In genomic region chr12:58532855-58533608, GRCh38 we compare ENCODE assay signal across 21 cellular contexts.
"Had no signal": no experiment of that assay in that cellular context is flagged by ENCODE, and none has a peak within 500 bp of the region (broad histone marks: within the 10 kb centered on the region; RNA-seq: fewer than 3 reads in every experiment).

No MANE protein-coding gene starts in this region.

- H3K4me1 ChIP-seq: colonic mucosa, heart right ventricle, right lobe of liver had no signal

- ATAC-seq: esophagus mucosa; gastrocnemius medialis; heart right ventricle; left ventricle myocardium superior; naive thymus-derived CD8-positive, alpha-beta T cell; psoas muscle; right lobe of liver; stimulated activated effector memory CD8-positive, alpha-beta T cell treated with anti-CD3 and anti-CD28 coated beads, Interleukin-12 subunit alpha, Interleukin-12 subunit beta, amount 100 ng/mL, for 72 hours; stimulated activated naive CD8-positive, alpha-beta T cell treated with anti-CD3 and anti-CD28 coated beads, Interleukin-15, Interleukin-2, amounts not matched to agents 100 U/mL and 50 U/mL, for 24 hours; upper lobe of right lung had no signal

- H3K4me3 Mint-ChIP-seq: endodermal cell; naive thymus-derived CD8-positive, alpha-beta T cell; stimulated activated effector memory CD8-positive, alpha-beta T cell treated with anti-CD3 and anti-CD28 coated beads, Interleukin-12 subunit alpha, Interleukin-12 subunit beta, amount 100 ng/mL, for 72 hours had no signal

- H3K9me3 Mint-ChIP-seq: endodermal cell had no signal

- H3K4me1 Mint-ChIP-seq: endodermal cell; naive thymus-derived CD8-positive, alpha-beta T cell; stimulated activated effector memory CD8-positive, alpha-beta T cell treated with anti-CD3 and anti-CD28 coated beads, Interleukin-12 subunit alpha, Interleukin-12 subunit beta, amount 100 ng/mL, for 72 hours had no signal

- H3K27ac Mint-ChIP-seq: endodermal cell; naive thymus-derived CD8-positive, alpha-beta T cell; stimulated activated effector memory CD8-positive, alpha-beta T cell treated with anti-CD3 and anti-CD28 coated beads, Interleukin-12 subunit alpha, Interleukin-12 subunit beta, amount 100 ng/mL, for 72 hours had no signal

- H3K27me3 ChIP-seq: colonic mucosa, gastrocnemius medialis, heart right ventricle, neutrophil, right lobe of liver, tibial artery, upper lobe of right lung, vagina had no signal

- H3K36me3 ChIP-seq: colonic mucosa, gastrocnemius medialis, heart right ventricle, neutrophil, right lobe of liver, tibial artery, upper lobe of right lung, vagina had no signal

- DNase-seq: colonic mucosa; endodermal cell; gastrocnemius medialis; heart right ventricle; hypothalamus; left ventricle myocardium superior; naive thymus-derived CD8-positive, alpha-beta T cell; psoas muscle; retina; right lobe of liver; stimulated activated CD4-positive, alpha-beta T cell treated with anti-CD3 and anti-CD28 coated beads, Interleukin-4, amount 100 ng/mL, for 1 hour; stimulated activated CD8-positive, alpha-beta memory T cell treated with anti-CD3 and anti-CD28 coated beads, Interleukin-4, amount 100 ng/mL, for 48 hours; stimulated activated naive CD8-positive, alpha-beta T cell treated with anti-CD3 and anti-CD28 coated beads, Interleukin-15, Interleukin-2, amounts not matched to agents 100 U/mL and 50 U/mL, for 24 hours; tibial artery; upper lobe of right lung had no signal

- H3K27ac ChIP-seq: colonic mucosa, gastrocnemius medialis, heart right ventricle, neutrophil, psoas muscle, right lobe of liver, tibial artery, upper lobe of right lung, vagina had no signal

- H3K9me3 ChIP-seq: colonic mucosa, gastrocnemius medialis, heart right ventricle, neutrophil, psoas muscle, right lobe of liver, tibial artery, upper lobe of right lung, vagina had no signal

- H3K36me3 Mint-ChIP-seq: naive thymus-derived CD8-positive, alpha-beta T cell; stimulated activated effector memory CD8-positive, alpha-beta T cell treated with anti-CD3 and anti-CD28 coated beads, Interleukin-12 subunit alpha, Interleukin-12 subunit beta, amount 100 ng/mL, for 72 hours had no signal

- H3K4me3 ChIP-seq: colonic mucosa, gastrocnemius medialis, heart right ventricle, lung, psoas muscle, right lobe of liver, tibial artery, upper lobe of right lung, vagina had no signal

- FAIRE-seq: endothelial cell of umbilical vein had no signal
